ENCODE assay signal across 9 cellular contexts in genomic region chr13:109764474-109765292, GRCh38. TPM values are rescaled to one million over a fixed set of nuclear protein-coding genes. Genes with fewer than 3 reads are reported as not detected.
DNase-seq lines count a peak whose midpoint lies in the region; ATAC-seq and TF ChIP-seq lines count a peak whose summit lies in the region.
"Had no signal": no experiment of that assay in that cellular context is flagged by ENCODE, and none has a peak within 500 bp of the region (broad histone marks: within the 10 kb centered on the region; RNA-seq: fewer than 3 reads in every experiment).

No MANE protein-coding gene starts in this region.

- H3K4me1 ChIP-seq in lower lobe of right lung = peaks cover 18% of the 10 kb centered on the region

- H3K36me3 ChIP-seq in lower lobe of right lung = peaks cover 7% of the 10 kb centered on the region

- no peaks in the 10 kb centered on the region for H3K9me3 ChIP-seq in lower lobe of right lung
- H3K9me3 ChIP-seq: thoracic aorta had no signal

- intact Hi-C loops in lower lobe of right lung (cut with DNase I) = no loop called here

- ATAC-seq in lower lobe of right lung = peak; percentile 53 to 54
- ATAC-seq in HG02759 (IDR thresholded peaks at IDR 0.05; ENCODE audit: unreplicated experiment) = no peak

- H3K4me3 ChIP-seq in NB4 (ENCODE audit: low read depth, low read length) (no peak overlapping the region), lower lobe of right lung (no peak overlapping the region)
- H3K4me3 ChIP-seq: thoracic aorta had no signal

- no peak overlapping the region for H3K27ac ChIP-seq in lower lobe of right lung
- H3K27ac ChIP-seq: thoracic aorta had no signal

- H3K27me3 ChIP-seq in lower lobe of right lung (ENCODE audit: low read depth) = no peaks in the 10 kb centered on the region

- TF ChIP-seq CTCF in NB4 (IDR thresholded peaks at IDR 0.05; ENCODE audit: low read depth, low read length) = peak; percentile 44
- peak; percentile 12 for TF ChIP-seq CTCF in lower lobe of right lung (IDR thresholded peaks at IDR 0.05)

- no peak for TF ChIP-seq POLR2A in NB4 (IDR thresholded peaks at IDR 0.05; ENCODE audit: extremely low read depth, insufficient read length)

- peak; percentile 69 for DNase-seq in COLO829 (ENCODE audit: low spot score)
- DNase-seq in NB4 (ENCODE audit: low read depth) = peak; percentile 66
- DNase-seq in amygdala (lab: John Stamatoyannopoulos, UW) = peak in 34 of 56 donors; percentile 3 to 85 (median 59)
- DNase-seq in lower lobe of right lung = no peak
- DNase-seq in T-helper 1 cell = no peak
- no peak for DNase-seq in stimulated activated CD4-positive, alpha-beta T cell treated with anti-CD3 and anti-CD28 coated beads, Interleukin-12 subunit alpha, Interleukin-12 subunit beta, amount 100 ng/mL, for 4 hours
- no peak for DNase-seq in T-helper 9 cell

RNA-seq across cellular contexts. Expression of gene IRS2, which starts 21.7 kb away (rescaled TPM):
- 34.0 TPM for total RNA-seq in lower lobe of right lung

Comparison
In these comparisons a context has a peak if more than half of its experiments do, and no peak if none do; other contexts are left out.
1. DNase-seq: peak in COLO829 (single experiment), NB4 (single experiment) and amygdala (34 of 56); none in lower lobe of right lung (single experiment), T-helper 1 cell (0 of 5), stimulated activated CD4-positive, alpha-beta T cell treated with anti-CD3 and anti-CD28 coated beads, Interleukin-12 subunit alpha, Interleukin-12 subunit beta, amount 100 ng/mL, for 4 hours (single experiment) and T-helper 9 cell (single experiment).